In the genomic region with DNA sequence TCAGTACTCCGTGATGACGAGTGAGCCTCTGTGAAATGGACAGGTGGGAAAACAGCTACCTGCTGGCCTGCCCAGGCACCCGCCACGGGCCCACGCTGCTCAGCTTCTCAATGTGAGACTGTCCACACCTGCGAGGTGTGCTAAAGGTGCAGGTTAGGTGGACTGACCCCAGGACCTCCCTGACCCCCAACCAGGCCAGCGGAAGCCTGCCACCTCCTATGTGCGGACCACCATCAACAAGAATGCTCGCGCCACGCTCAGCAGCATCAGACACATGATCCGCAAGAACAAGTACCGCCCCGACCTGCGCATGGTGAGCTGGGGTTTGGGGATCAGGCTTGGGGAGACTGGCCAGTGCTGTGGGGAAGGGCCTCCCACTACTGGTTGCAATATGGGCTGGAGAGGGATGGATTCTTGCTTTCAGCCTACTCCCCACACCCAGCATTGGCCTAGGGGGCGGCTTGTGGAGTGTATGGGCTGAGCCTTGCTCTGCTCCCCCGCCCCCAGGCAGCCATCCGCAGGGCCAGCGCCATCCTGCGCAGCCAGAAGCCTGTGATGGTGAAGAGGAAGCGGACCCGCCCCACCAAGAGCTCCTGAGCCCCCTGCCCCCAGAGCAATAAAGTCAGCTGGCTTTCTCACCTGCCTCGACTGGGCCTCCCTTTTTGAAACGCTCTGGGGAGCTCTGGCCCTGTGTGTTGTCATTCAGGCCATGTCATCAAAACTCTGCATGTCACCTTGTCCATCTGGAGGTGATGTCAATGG, we compare ENCODE assay signal across 8 cellular contexts. TPM values are rescaled to one million over a fixed set of nuclear protein-coding genes. Genes with fewer than 3 reads are reported as not detected.
DNase-seq lines count a peak whose midpoint lies in the region; ATAC-seq and TF ChIP-seq lines count a peak whose summit lies in the region.

No MANE protein-coding gene starts in this region.

- peak overlapping the region in 9 of 11 experiments; percentile 85 to 95 (median 92); a peak in 14 of 22 replicates for H3K27ac ChIP-seq in BLaER1 treated with 17β-estradiol and CSF1 and Interleukin-3, amounts not matched to agents 10 nM and 100 nM
- H3K27ac ChIP-seq in naive thymus-derived CD4-positive, alpha-beta T cell (ENCODE audit: low read depth, low read length) = peak overlapping the region; percentile 91

- peaks cover 0 to 3% (median 0%) of the 10 kb centered on the region in 5 donors for H3K27me3 Mint-ChIP-seq in naive thymus-derived CD4-positive, alpha-beta T cell

- POLR2A ChIA-PET in naive thymus-derived CD4-positive, alpha-beta T cell (lab: Charles Lee) = interaction anchor here (0.6 to 7.3 kb wide), 15 partner anchors 11 to 237 kb away, joined by 3 to 82 read pairs (median 4); a partner anchor contains a TSS

- intact Hi-C loops in naive thymus-derived CD4-positive, alpha-beta T cell (cut with micrococcal nuclease) = loop anchor here (5.0 to 10.0 kb wide), 5 partner anchors 36 to 1521 kb away; a partner anchor contains a TSS

- peaks cover 51 to 65% (median 58%) of the 10 kb centered on the region in 11 experiments for H3K36me3 ChIP-seq in BLaER1 treated with 17β-estradiol and CSF1 and Interleukin-3, amounts not matched to agents 10 nM and 100 nM
- peaks cover 0 to 61% (median 11%) of the 10 kb centered on the region in 3 experiments for H3K36me3 ChIP-seq in naive thymus-derived CD4-positive, alpha-beta T cell (ENCODE audit: control insufficient read depth in 2 of 3, insufficient read depth in 3 of 3, low read length in 3 of 3)

- H3K27me3 ChIP-seq in BLaER1 treated with 17β-estradiol and CSF1 and Interleukin-3, amounts not matched to agents 10 nM and 100 nM = no peaks in the 10 kb centered on the region
- H3K27me3 ChIP-seq in naive thymus-derived CD4-positive, alpha-beta T cell (ENCODE audit: control insufficient read depth in 2 of 2, insufficient read depth in 2 of 2, low read length in 2 of 2) = no peaks in the 10 kb centered on the region

- H3K4me3 Mint-ChIP-seq in naive thymus-derived CD4-positive, alpha-beta T cell = peak overlapping the region; percentile 94 to 100 (median 100)

- peaks cover 4 to 39% (median 19%) of the 10 kb centered on the region in 5 donors for H3K36me3 Mint-ChIP-seq in naive thymus-derived CD4-positive, alpha-beta T cell

- no peak for TF ChIP-seq CTCF in cardiac fibroblast (IDR thresholded peaks at IDR 0.05; ENCODE audit: low read depth, low read length)

- peak overlapping the region; percentile 81 to 99 (median 94) for H3K4me3 ChIP-seq in BLaER1 treated with 17β-estradiol and CSF1 and Interleukin-3, amounts not matched to agents 10 nM and 100 nM
- H3K4me3 ChIP-seq in Jurkat, Clone E6-1 (ENCODE audit: low read length) = peak overlapping the region; percentile 99; the same call in 1 of the 2 replicates
- H3K4me3 ChIP-seq in cardiac fibroblast (replicated peaks in 1 of 2; ENCODE audit: low read depth in 2 of 2, low read length in 2 of 2) = peak overlapping the region; percentile 95 to 97
- peak overlapping the region; percentile 92 for H3K4me3 ChIP-seq in naive thymus-derived CD4-positive, alpha-beta T cell (ENCODE audit: low read length)

- H3K4me2 ChIP-seq in BLaER1 treated with 17β-estradiol and CSF1 and Interleukin-3, amounts not matched to agents 10 nM and 100 nM = peak overlapping the region; percentile 95 to 100 (median 99)

- peaks cover 54 to 76% (median 72%) of the 10 kb centered on the region in 10 experiments for H3K4me1 ChIP-seq in BLaER1 treated with 17β-estradiol and CSF1 and Interleukin-3, amounts not matched to agents 10 nM and 100 nM
- peaks cover 39 to 44% of the 10 kb centered on the region in 2 donors for H3K4me1 ChIP-seq in naive thymus-derived CD4-positive, alpha-beta T cell (ENCODE audit: control insufficient read depth in 2 of 2, insufficient read depth in 2 of 2, low read length in 2 of 2)

- peaks cover 0 to 8% (median 0%) of the 10 kb centered on the region in 11 donors for H3K9me3 Mint-ChIP-seq in naive thymus-derived CD4-positive, alpha-beta T cell

- peak overlapping the region in 8 of 9 donors; percentile 89 to 100 (median 98) for H3K27ac Mint-ChIP-seq in naive thymus-derived CD4-positive, alpha-beta T cell

- no peak for ATAC-seq in naive thymus-derived CD4-positive, alpha-beta T cell
- no peak for ATAC-seq in HG02970 (IDR thresholded peaks at IDR 0.05; ENCODE audit: low FRiP score, unreplicated experiment)
- ATAC-seq in GM21786 (IDR thresholded peaks at IDR 0.05; ENCODE audit: unreplicated experiment) = no peak

- CTCF ChIA-PET in naive thymus-derived CD4-positive, alpha-beta T cell (lab: Charles Lee) = interaction anchor here (1.1 kb wide), 1 partner anchor 80 kb away, joined by 3 read pairs; no protein-coding TSS in a partner anchor

- H4K20me1 ChIP-seq in BLaER1 treated with 17β-estradiol and CSF1 and Interleukin-3, amounts not matched to agents 10 nM and 100 nM = peaks cover 67 to 71% (median 71%) of the 10 kb centered on the region in 11 experiments

- peak overlapping the region; percentile 90 to 99 (median 96) for H3K9ac ChIP-seq in BLaER1 treated with 17β-estradiol and CSF1 and Interleukin-3, amounts not matched to agents 10 nM and 100 nM

- peaks cover 36 to 78% (median 60%) of the 10 kb centered on the region in 7 donors for H3K4me1 Mint-ChIP-seq in naive thymus-derived CD4-positive, alpha-beta T cell

- DNase-seq in Jurkat, Clone E6-1 (ENCODE audit: low read depth, low spot score) = no peak
- no peak for DNase-seq in cardiac fibroblast (ENCODE audit: low read depth in 2 of 2)
- DNase-seq in naive thymus-derived CD4-positive, alpha-beta T cell = no peak
- no peak for DNase-seq in NCI-H510A treated with DMSO at 0.1 percent for 48 hours (lab: John Stamatoyannopoulos, UW)
- DNase-seq in NCI-H1436 treated with DMSO at 0.1 percent for 48 hours (lab: John Stamatoyannopoulos, UW) = no peak

- no peaks in the 10 kb centered on the region for H3K9me3 ChIP-seq in BLaER1 treated with 17β-estradiol and CSF1 and Interleukin-3, amounts not matched to agents 10 nM and 100 nM (replicated peaks in 1 of 11)
- no peaks in the 10 kb centered on the region for H3K9me3 ChIP-seq in naive thymus-derived CD4-positive, alpha-beta T cell (ENCODE audit: control insufficient read depth in 2 of 3, low read length in 3 of 3)

RNA-seq across cellular contexts. Expression of a gene that starts 2.2 kb away (rescaled TPM):
- polyA plus RNA-seq in Jurkat, Clone E6-1 (2012; ENCODE audit: insufficient read depth, insufficient read length) = 3,231 TPM
- total RNA-seq in naive thymus-derived CD4-positive, alpha-beta T cell = 1,000 to 10,000 TPM; 2,549 to 3,799 (median 3,242) TPM
- polyA plus RNA-seq in naive thymus-derived CD4-positive, alpha-beta T cell = 1,000 to 10,000 TPM in 1 of 2 donors, 100 to 1,000 TPM in 1; 740 to 1,050 TPM

RNA-seq across cellular contexts. Expression of a gene that starts 3.8 kb away (rescaled TPM):
- 5.0 TPM for polyA plus RNA-seq in Jurkat, Clone E6-1 (2012; ENCODE audit: insufficient read depth, insufficient read length)
- total RNA-seq in naive thymus-derived CD4-positive, alpha-beta T cell = 10 to 100 TPM in 3 of 5 experiments, 1 to 10 TPM in 2; 9.3 to 15.7 (median 13.6) TPM
- polyA plus RNA-seq in naive thymus-derived CD4-positive, alpha-beta T cell = under 1 TPM; 0.33 to 0.71 TPM

RNA-seq across cellular contexts. Expression of a gene that starts 11.3 kb away (rescaled TPM):
- polyA plus RNA-seq in Jurkat, Clone E6-1 (2012; ENCODE audit: insufficient read depth, insufficient read length) = not detected
- not detected for total RNA-seq in naive thymus-derived CD4-positive, alpha-beta T cell
- polyA plus RNA-seq in naive thymus-derived CD4-positive, alpha-beta T cell = not detected

RNA-seq across cellular contexts. Expression of a gene that starts 17.7 kb away (rescaled TPM):
- not detected for polyA plus RNA-seq in Jurkat, Clone E6-1 (2012; ENCODE audit: insufficient read depth, insufficient read length)
- under 1 TPM in 2 of 5 experiments, not detected in 3; 0.58 to 0.69 TPM for total RNA-seq in naive thymus-derived CD4-positive, alpha-beta T cell
- polyA plus RNA-seq in naive thymus-derived CD4-positive, alpha-beta T cell = not detected

RNA-seq across cellular contexts. Expression of a gene that starts 19.7 kb away (rescaled TPM):
- polyA plus RNA-seq in Jurkat, Clone E6-1 (2012; ENCODE audit: insufficient read depth, insufficient read length) = 373 TPM
- total RNA-seq in naive thymus-derived CD4-positive, alpha-beta T cell = 100 to 1,000 TPM in 1 of 5 experiments, 10 to 100 TPM in 4; 15.3 to 141 (median 44.1) TPM
- polyA plus RNA-seq in naive thymus-derived CD4-positive, alpha-beta T cell = 10 to 100 TPM; 15.8 to 20.4 TPM
